Comparison of ENCODE assay signal across 8 cellular contexts in genomic region chr2:98460573-98461560, GRCh38. TPM values are rescaled to one million over a fixed set of nuclear protein-coding genes. Genes with fewer than 3 reads are reported as not detected.
DNase-seq lines count a peak whose midpoint lies in the region; ATAC-seq and TF ChIP-seq lines count a peak whose summit lies in the region.

No MANE protein-coding gene starts in this region.

- H4K20me1 ChIP-seq in KMS-11 (ENCODE audit: insufficient read depth) = no peaks in the 10 kb centered on the region

- no peaks in the 10 kb centered on the region for H3K27me3 Mint-ChIP-seq in activated T-cell treated with anti-CD3 and anti-CD28 coated beads, Interleukin-2, amount 50 U/mL, for 72 hours (ENCODE audit: low read depth)

- H3K9ac ChIP-seq in KMS-11 = peak overlapping the region; percentile 36; the same call in 1 of the 2 replicates

- H2AFZ ChIP-seq in KMS-11 (ENCODE audit: low read depth) = no peak overlapping the region

- H3K4me1 ChIP-seq in KMS-11 (ENCODE audit: low read depth, poor library complexity, severe bottlenecking) = peaks cover 99% of the 10 kb centered on the region

- H3K4me3 Mint-ChIP-seq in activated T-cell treated with anti-CD3 and anti-CD28 coated beads, Interleukin-2, amount 50 U/mL, for 72 hours = peak overlapping the region; percentile 72

- no peaks in the 10 kb centered on the region for H3K27me3 ChIP-seq in KMS-11 (ENCODE audit: insufficient read depth, low read depth)

- H3K36me3 ChIP-seq in KMS-11 (ENCODE audit: insufficient read depth) = no peaks in the 10 kb centered on the region

- DNase-seq in GM12864 (ENCODE audit: low read depth) (peak; percentile 89), GDM1 (lab: John Stamatoyannopoulos, UW) (no peak), AG08396 (ENCODE audit: low spot score) (no peak), DMS153 treated with DMSO at 0.1 percent for 48 hours (lab: John Stamatoyannopoulos, UW; ENCODE audit: unreplicated experiment) (no peak)
- DNase-seq in activated T-cell treated with anti-CD3 and anti-CD28 coated beads, Interleukin-2, amount 50 U/mL, for 72 hours = peak; percentile 79 to 83
- DNase-seq in stimulated activated CD4-positive, alpha-beta T cell treated with anti-CD3 and anti-CD28 coated beads, Interleukin-15, amount 100 ng/mL, for 24 hours = peak; percentile 90

- H3K4me2 ChIP-seq in KMS-11 = peak overlapping the region; percentile 96

- no peaks in the 10 kb centered on the region for H3K9me3 Mint-ChIP-seq in activated T-cell treated with anti-CD3 and anti-CD28 coated beads, Interleukin-2, amount 50 U/mL, for 72 hours

- peaks cover 51% of the 10 kb centered on the region for H3K79me2 ChIP-seq in KMS-11 (ENCODE audit: insufficient read depth, low read depth)

- H3K36me3 Mint-ChIP-seq in activated T-cell treated with anti-CD3 and anti-CD28 coated beads, Interleukin-2, amount 50 U/mL, for 72 hours (ENCODE audit: insufficient read depth in 2 of 2) = peaks cover 2 to 3% of the 10 kb centered on the region in 2 donors

- ATAC-seq in GM21526 (IDR thresholded peaks at IDR 0.05; ENCODE audit: low FRiP score, unreplicated experiment) = peak; percentile 60
- ATAC-seq in activated T-cell treated with anti-CD3 and anti-CD28 coated beads, Interleukin-2, amount 50 U/mL, for 72 hours (replicated peaks in 1 of 2) = peak; percentile 71 to 72

- peak overlapping the region; percentile 90 for H3K27ac Mint-ChIP-seq in activated T-cell treated with anti-CD3 and anti-CD28 coated beads, Interleukin-2, amount 50 U/mL, for 72 hours

- H3K27ac ChIP-seq in KMS-11 = peak overlapping the region; percentile 88

- peak overlapping the region; percentile 9; the same call in 1 of the 2 replicates for H3K4me3 ChIP-seq in GM12864 (ENCODE audit: low read depth, low read length)
- no peak overlapping the region for H3K4me3 ChIP-seq in KMS-11 (IDR thresholded peaks at IDR 0.05; ENCODE audit: insufficient read depth, low read depth, low read length)

- no peak for TF ChIP-seq CTCF in GM12864 (IDR thresholded peaks at IDR 0.05; ENCODE audit: low read depth, low read length, missing control alignments)
- TF ChIP-seq CTCF in KMS-11 (conservative IDR thresholded peaks at IDR 0.05; ENCODE audit: low read depth, low read length) = no peak

- peaks cover 91% of the 10 kb centered on the region for H3K4me1 Mint-ChIP-seq in activated T-cell treated with anti-CD3 and anti-CD28 coated beads, Interleukin-2, amount 50 U/mL, for 72 hours (ENCODE audit: low read depth)

RNA-seq across cellular contexts. Expression of gene INPP4A, which starts 16.2 kb away (rescaled TPM):
- 10 to 100 TPM; 51.6 to 55.1 TPM for total RNA-seq in activated T-cell treated with anti-CD3 and anti-CD28 coated beads, Interleukin-2, amount 50 U/mL, for 72 hours

Comparison
In these comparisons a context has a peak if more than half of its experiments do, and no peak if none do; other contexts are left out.
1. DNase-seq: peak in GM12864 (single experiment), activated T-cell treated with anti-CD3 and anti-CD28 coated beads, Interleukin-2, amount 50 U/mL, for 72 hours (2 of 2) and stimulated activated CD4-positive, alpha-beta T cell treated with anti-CD3 and anti-CD28 coated beads, Interleukin-15, amount 100 ng/mL, for 24 hours (single experiment); none in GDM1 (single experiment), AG08396 (single experiment) and DMS153 treated with DMSO at 0.1 percent for 48 hours (single experiment).